In the genomic region with DNA sequence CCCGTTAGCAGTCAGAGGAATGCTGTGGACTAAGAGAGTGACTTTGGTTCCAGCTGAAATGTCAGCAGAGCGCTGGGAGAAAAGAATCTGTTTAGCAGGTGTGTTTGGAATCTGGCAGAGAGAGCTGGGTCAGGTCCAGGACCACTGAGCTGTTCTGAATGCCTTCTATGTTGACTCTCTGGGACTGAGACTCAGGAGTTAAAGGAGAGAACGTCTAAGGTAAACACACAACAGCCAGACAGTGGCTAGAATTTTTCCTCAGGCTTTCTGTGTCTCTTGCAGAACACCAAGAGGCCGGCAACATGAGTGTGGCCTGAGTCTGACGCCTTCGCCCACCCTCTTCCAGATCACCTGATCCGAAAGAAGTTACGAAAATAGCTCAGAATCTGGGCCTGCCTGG, we compare ENCODE assay signal across 20 cellular contexts.
A peak's percentile ranks its signal among the peaks of the same experiment; 100 is the strongest.
DNase-seq lines count a peak whose midpoint lies in the region; ATAC-seq and TF ChIP-seq lines count a peak whose summit lies in the region.
"Had no signal": no experiment of that assay in that cellular context is flagged by ENCODE, and none has a peak within 500 bp of the region (broad histone marks: within the 10 kb centered on the region; RNA-seq: fewer than 3 reads in every experiment).

No MANE protein-coding gene starts in this region.

- peak; percentile 30 for DNase-seq in DMS153 (lab: John Stamatoyannopoulos, UW)
- DNase-seq in DMS153 treated with DMSO at 0.1 percent for 48 hours (lab: John Stamatoyannopoulos, UW; ENCODE audit: unreplicated experiment): no peak
- DNase-seq in thyroid gland: peak; percentile 86 to 88
- no peak for DNase-seq in spleen
- no peak for DNase-seq in NOMO-1 (lab: John Stamatoyannopoulos, UW; ENCODE audit: unreplicated experiment in 2 of 2)
- DNase-seq in hypothalamus (lab: John Stamatoyannopoulos, UW): no peak
- DNase-seq: activated CD8-positive, alpha-beta memory T cell treated with anti-CD3 and anti-CD28 coated beads, Interleukin-2, amount 50 U/mL, for 4 hours; anterior cingulate cortex; NCI-H1694 treated with DMSO at 0.1 percent for 48 hours; NCI-H510A treated with DMSO at 0.1 percent for 48 hours; PC-9; stimulated activated CD4-positive, alpha-beta T cell treated with anti-CD3 and anti-CD28 coated beads, Interleukin-4, amount 100 ng/mL, for 24 hours; stimulated activated CD8-positive, alpha-beta memory T cell treated with anti-CD3 and anti-CD28 coated beads, Interleukin-4, amount 100 ng/mL, for 48 hours; T-helper 9 cell had no signal

- ATAC-seq in gastroesophageal sphincter: peak; percentile 86
- ATAC-seq: sciatic nerve had no signal

- H3K9me3 Mint-ChIP-seq in nephron: no peaks in the 10 kb centered on the region
- H3K9me3 Mint-ChIP-seq: neural crest cell had no signal

- intact Hi-C loops in thyroid gland (cut with DNase I): no loop called here
- intact Hi-C loops in spleen (cut with DNase I; ENCODE audit: low total_unique reads): no loop called here

- no peak overlapping the region for H3K4me3 ChIP-seq in gastroesophageal sphincter
- H3K4me3 ChIP-seq in thyroid gland (replicated peaks in 1 of 3): no peak overlapping the region
- no peak overlapping the region for H3K4me3 ChIP-seq in spleen
- H3K4me3 ChIP-seq: PC-9 had no signal

- H3K36me3 Mint-ChIP-seq in nephron (ENCODE audit: low read depth): no peaks in the 10 kb centered on the region
- H3K36me3 Mint-ChIP-seq: memory B cell had no signal

- H3K36me3 ChIP-seq in gastroesophageal sphincter (no peaks in the 10 kb centered on the region), thyroid gland (no peaks in the 10 kb centered on the region), spleen (no peaks in the 10 kb centered on the region)

- H3K9me3 ChIP-seq in gastroesophageal sphincter (no peaks in the 10 kb centered on the region), thyroid gland (no peaks in the 10 kb centered on the region), spleen (no peaks in the 10 kb centered on the region)

- H3K27me3 ChIP-seq in gastroesophageal sphincter: no peaks in the 10 kb centered on the region
- H3K27me3 ChIP-seq in thyroid gland: no peaks in the 10 kb centered on the region
- H3K27me3 ChIP-seq in spleen (replicated peaks in 1 of 7): no peaks in the 10 kb centered on the region

- H3K4me3 Mint-ChIP-seq in nephron: no peak overlapping the region
- H3K4me3 Mint-ChIP-seq: memory B cell, neural crest cell had no signal

- no peak for TF ChIP-seq POLR2A in gastroesophageal sphincter (IDR thresholded peaks at IDR 0.05)
- peak in 1 of 2 donors; percentile 25 for TF ChIP-seq POLR2A in thyroid gland (IDR thresholded peaks at IDR 0.05)
- no peak for TF ChIP-seq POLR2A in spleen (IDR thresholded peaks at IDR 0.05)

- 38 to 40% methylated on average over 4 to 8 of the region's 8 CpGs for WGBS in gastroesophageal sphincter (ENCODE audit: low coverage in 1 of 2), 2 donors
- 35 to 45% methylated on average over 8 of the region's 8 CpGs for WGBS in thyroid gland, 2 donors
- 80 to 89% (median 88%) methylated on average over 8 of the region's 8 CpGs for WGBS in spleen, 5 donors

- TF ChIP-seq EP300 in gastroesophageal sphincter (IDR thresholded peaks at IDR 0.05): no peak

- peaks cover 0 to 7% (median 0%) of the 10 kb centered on the region in 3 donors for H3K4me1 ChIP-seq in gastroesophageal sphincter
- peaks cover 6 to 12% of the 10 kb centered on the region in 2 donors for H3K4me1 ChIP-seq in thyroid gland
- H3K4me1 ChIP-seq in spleen: peaks cover 0 to 5% (median 0%) of the 10 kb centered on the region in 6 donors

- H3K27ac Mint-ChIP-seq in nephron: peak overlapping the region; percentile 45 to 59 (median 53)
- H3K27ac Mint-ChIP-seq: memory B cell had no signal

- H3K4me1 Mint-ChIP-seq in nephron: peaks cover 23% of the 10 kb centered on the region

- TF ChIP-seq CTCF in gastroesophageal sphincter (IDR thresholded peaks at IDR 0.05): no peak
- TF ChIP-seq CTCF in nephron (IDR thresholded peaks at IDR 0.05; ENCODE audit: unreplicated experiment in 3 of 3): no peak
- TF ChIP-seq CTCF in thyroid gland (IDR thresholded peaks at IDR 0.05): no peak
- no peak for TF ChIP-seq CTCF in spleen (IDR thresholded peaks at IDR 0.05 in 8 of 11, conservative IDR thresholded peaks at IDR 0.05 in 3 of 11)

- H3K27me3 Mint-ChIP-seq in nephron (ENCODE audit: low read depth): no peaks in the 10 kb centered on the region
- H3K27me3 Mint-ChIP-seq: memory B cell had no signal

- H3K27ac ChIP-seq in gastroesophageal sphincter: peak overlapping the region; percentile 14 to 84 (median 77)
- peak overlapping the region; percentile 67 to 87 (median 81) for H3K27ac ChIP-seq in thyroid gland
- H3K27ac ChIP-seq in spleen: no peak overlapping the region
- H3K27ac ChIP-seq: 22Rv1, PC-9 had no signal

Comparison
In these comparisons a context has a peak if more than half of its experiments do, and no peak if none do; other contexts are left out.
1. DNase-seq: peak in DMS153 (single experiment) and thyroid gland (2 of 2); none in DMS153 treated with DMSO at 0.1 percent for 48 hours (single experiment), spleen (single experiment), NOMO-1 (0 of 2) and hypothalamus (0 of 51).
2. H3K27ac ChIP-seq: peak in gastroesophageal sphincter (4 of 4) and thyroid gland (3 of 3); none in spleen (0 of 8).